ENCODE assay signal across 22 cellular contexts in genomic region chr10:97708167-97708566, GRCh38. TPM values are rescaled to one million over a fixed set of nuclear protein-coding genes. Genes with fewer than 3 reads are reported as not detected.
A peak's percentile ranks its signal among the peaks of the same experiment; 100 is the strongest.
DNase-seq lines count a peak whose midpoint lies in the region; ATAC-seq and TF ChIP-seq lines count a peak whose summit lies in the region.
"Had no signal": no experiment of that assay in that cellular context is flagged by ENCODE, and none has a peak within 500 bp of the region (broad histone marks: within the 10 kb centered on the region; RNA-seq: fewer than 3 reads in every experiment).

No MANE protein-coding gene starts in this region.

- H3K4me1 ChIP-seq in mesenchymal stem cell (ENCODE audit: control insufficient read depth, insufficient read depth, low read depth, low read length) (peaks cover 9% of the 10 kb centered on the region), thoracic aorta (ENCODE audit: control insufficient read depth in 1 of 2, low read depth in 2 of 2) (peaks cover 33 to 53% of the 10 kb centered on the region in 2 donors)
- H3K4me1 ChIP-seq: SJCRH30 had no signal

- no peak for ATAC-seq in natural killer cell treated with Interleukin-12 subunit alpha and Interleukin-12 subunit beta and Interleukin-15 and Interleukin-18, amount 100 ng/mL, for 72 hours
- ATAC-seq in natural killer cell (no peak), thoracic aorta (ENCODE audit: insufficient number of reproducible peaks, low FRiP score, low read depth) (no peak)
- ATAC-seq: CD8-positive, alpha-beta T cell; HCT116 had no signal

- no peak overlapping the region for H4K91ac ChIP-seq in mesenchymal stem cell (ENCODE audit: low read length)

- peak; percentile 20 for DNase-seq in natural killer cell treated with Interleukin-12 subunit alpha and Interleukin-12 subunit beta and Interleukin-15 and Interleukin-18, amount 100 ng/mL, for 72 hours (ENCODE audit: low spot score)
- DNase-seq in natural killer cell = no peak
- DNase-seq in mesenchymal stem cell = no peak
- DNase-seq in thoracic aorta (ENCODE audit: low spot score) = no peak
- DNase-seq in MG63 = no peak
- no peak for DNase-seq in nucleus accumbens (lab: John Stamatoyannopoulos, UW)
- DNase-seq in NCI-H2107 (lab: John Stamatoyannopoulos, UW) = no peak
- DNase-seq: 8988T; C1 segment of cervical spinal cord; Calu3; CD8-positive, alpha-beta T cell; DMS153; GOT3; MV-4-11; NCI-H1105 treated with DMSO at 0.1 percent for 48 hours; NCI-H2081; NCI-H446 treated with DMSO at 0.1 percent for 48 hours; NCI-H526 treated with DMSO at 0.1 percent for 48 hours; OCI-M1; SJCRH30 had no signal

- no peak overlapping the region for H2BK5ac ChIP-seq in mesenchymal stem cell (ENCODE audit: low read depth, low read length, poor library complexity, severe bottlenecking)

- WGBS in mesenchymal stem cell = 98% methylated on average over 2 of the region's 2 CpGs

- peaks cover 3% of the 10 kb centered on the region for H3K79me1 ChIP-seq in mesenchymal stem cell (replicated peaks; ENCODE audit: low read length, poor library complexity, severe bottlenecking)

- no peak overlapping the region for H2BK120ac ChIP-seq in mesenchymal stem cell (ENCODE audit: low read depth, low read length)

- no peak overlapping the region for H3K4me3 Mint-ChIP-seq in natural killer cell treated with Interleukin-12 subunit alpha and Interleukin-12 subunit beta and Interleukin-15 and Interleukin-18, amount 100 ng/mL, for 72 hours
- no peak overlapping the region for H3K4me3 Mint-ChIP-seq in natural killer cell
- H3K4me3 Mint-ChIP-seq: CD8-positive, alpha-beta T cell had no signal

- TF ChIP-seq CTCF in natural killer cell (IDR thresholded peaks at IDR 0.05) = no peak
- TF ChIP-seq CTCF in thoracic aorta (IDR thresholded peaks at IDR 0.05) = no peak

- no peak overlapping the region for H3K14ac ChIP-seq in mesenchymal stem cell (ENCODE audit: low read length in 2 of 2)

- H3K27ac ChIP-seq in mesenchymal stem cell (ENCODE audit: low read length, poor library complexity, severe bottlenecking) (no peak overlapping the region), thoracic aorta (peak overlapping the region; percentile 78 to 94)
- H3K27ac ChIP-seq: KMS-11, SJCRH30 had no signal

- H3K9me3 ChIP-seq in mesenchymal stem cell (ENCODE audit: control insufficient read depth, low read length) (no peaks in the 10 kb centered on the region), thoracic aorta (no peaks in the 10 kb centered on the region), MG63 (no peaks in the 10 kb centered on the region)

- peaks cover 25 to 35% of the 10 kb centered on the region in 2 donors for H3K27me3 Mint-ChIP-seq in natural killer cell treated with Interleukin-12 subunit alpha and Interleukin-12 subunit beta and Interleukin-15 and Interleukin-18, amount 100 ng/mL, for 72 hours
- peaks cover 24 to 25% of the 10 kb centered on the region in 2 donors for H3K27me3 Mint-ChIP-seq in natural killer cell (ENCODE audit: low read depth in 2 of 2)

- no peak overlapping the region for H2BK15ac ChIP-seq in mesenchymal stem cell (ENCODE audit: low read depth, poor library complexity, severe bottlenecking)

- no peaks in the 10 kb centered on the region for H3K9me3 Mint-ChIP-seq in natural killer cell treated with Interleukin-12 subunit alpha and Interleukin-12 subunit beta and Interleukin-15 and Interleukin-18, amount 100 ng/mL, for 72 hours
- H3K9me3 Mint-ChIP-seq in natural killer cell = no peaks in the 10 kb centered on the region
- H3K9me3 Mint-ChIP-seq: CD8-positive, alpha-beta T cell had no signal

- no peak overlapping the region for H3K23ac ChIP-seq in mesenchymal stem cell (ENCODE audit: low read length in 2 of 2)

- H3K9ac ChIP-seq in mesenchymal stem cell (ENCODE audit: low read length) = no peak overlapping the region
- H3K9ac ChIP-seq: KMS-11 had no signal

- H3K27ac Mint-ChIP-seq in natural killer cell treated with Interleukin-12 subunit alpha and Interleukin-12 subunit beta and Interleukin-15 and Interleukin-18, amount 100 ng/mL, for 72 hours = no peak overlapping the region
- no peak overlapping the region for H3K27ac Mint-ChIP-seq in natural killer cell
- H3K27ac Mint-ChIP-seq: CD8-positive, alpha-beta T cell had no signal

- H2BK12ac ChIP-seq in mesenchymal stem cell (ENCODE audit: low read length in 2 of 2) = no peak overlapping the region

- H2AFZ ChIP-seq in mesenchymal stem cell (ENCODE audit: low read depth, low read length) = no peak overlapping the region

- intact Hi-C loops in natural killer cell (cut with micrococcal nuclease) = no loop called here

- H4K8ac ChIP-seq in mesenchymal stem cell (ENCODE audit: low read length) = no peak overlapping the region

- H3K18ac ChIP-seq in mesenchymal stem cell (ENCODE audit: low read depth in 1 of 2, low read length in 2 of 2) = no peak overlapping the region

- H3K36me3 ChIP-seq in mesenchymal stem cell (ENCODE audit: control insufficient read depth in 1 of 2, insufficient read depth in 2 of 2, low read depth in 1 of 2, low read length in 2 of 2) (no peaks in the 10 kb centered on the region), thoracic aorta (no peaks in the 10 kb centered on the region), MG63 (no peaks in the 10 kb centered on the region)
- H3K36me3 ChIP-seq: SJCRH30 had no signal

- no peak overlapping the region for H3K4ac ChIP-seq in mesenchymal stem cell (ENCODE audit: low read depth in 1 of 2, low read length in 2 of 2)

- H3K4me2 ChIP-seq in mesenchymal stem cell (ENCODE audit: low read length, poor library complexity, severe bottlenecking) = no peak overlapping the region
- H3K4me2 ChIP-seq: KMS-11 had no signal

- H3K4me1 Mint-ChIP-seq in natural killer cell treated with Interleukin-12 subunit alpha and Interleukin-12 subunit beta and Interleukin-15 and Interleukin-18, amount 100 ng/mL, for 72 hours (ENCODE audit: low read depth in 2 of 2) = peaks cover 9 to 10% of the 10 kb centered on the region in 2 donors
- peaks cover 6 to 13% of the 10 kb centered on the region in 2 donors for H3K4me1 Mint-ChIP-seq in natural killer cell

- H3K4me3 ChIP-seq in mesenchymal stem cell (ENCODE audit: insufficient read depth in 1 of 2, low read depth in 1 of 2, low read length in 2 of 2) (no peak overlapping the region), thoracic aorta (no peak overlapping the region), MG63 (no peak overlapping the region)
- H3K4me3 ChIP-seq: SJCRH30 had no signal

- H3K27me3 ChIP-seq in mesenchymal stem cell (ENCODE audit: control insufficient read depth in 1 of 2, insufficient read depth in 1 of 2, low read length in 2 of 2) = no peaks in the 10 kb centered on the region
- H3K27me3 ChIP-seq in thoracic aorta (replicated peaks; ENCODE audit: insufficient read depth) = no peaks in the 10 kb centered on the region
- H3K27me3 ChIP-seq in MG63 = no peaks in the 10 kb centered on the region
- H3K27me3 ChIP-seq: SJCRH30 had no signal

- H2AK5ac ChIP-seq in mesenchymal stem cell (ENCODE audit: low read length, severe bottlenecking) = peak overlapping the region; percentile 27

- H3K36me3 Mint-ChIP-seq in natural killer cell treated with Interleukin-12 subunit alpha and Interleukin-12 subunit beta and Interleukin-15 and Interleukin-18, amount 100 ng/mL, for 72 hours = no peaks in the 10 kb centered on the region
- no peaks in the 10 kb centered on the region for H3K36me3 Mint-ChIP-seq in natural killer cell
- H3K36me3 Mint-ChIP-seq: CD8-positive, alpha-beta T cell had no signal

RNA-seq across cellular contexts. Expression of gene MARVELD1, which starts 5.4 kb away (rescaled TPM):
- total RNA-seq in natural killer cell treated with Interleukin-12 subunit alpha and Interleukin-12 subunit beta and Interleukin-15 and Interleukin-18, amount 100 ng/mL, for 72 hours = under 1 TPM in 1 of 2 donors, not detected in 1; 0.75 TPM
- under 1 TPM; 0.40 to 0.84 (median 0.40) TPM for total RNA-seq in natural killer cell
- 67.9 TPM for polyA plus RNA-seq in mesenchymal stem cell (2013, experiment 1 of 2)
- polyA plus RNA-seq in mesenchymal stem cell (2013, experiment 2 of 2) = 69.0 TPM
- total RNA-seq in thoracic aorta = 10 to 100 TPM; 85.0 to 97.9 TPM
- 47.5 and 63.5 TPM in 2 replicates for total RNA-seq in MG63 (2014; rRNA removed; shearing (Covaris generic); ENCODE audit: low replicate concordance)

RNA-seq across cellular contexts. Expression of gene AVPI1, which starts 21.1 kb away (rescaled TPM):
- under 1 TPM; 0.45 to 0.89 TPM for total RNA-seq in natural killer cell treated with Interleukin-12 subunit alpha and Interleukin-12 subunit beta and Interleukin-15 and Interleukin-18, amount 100 ng/mL, for 72 hours
- total RNA-seq in natural killer cell (1 to 10 TPM; 6.1 to 8.4 (median 6.8) TPM), thoracic aorta (10 to 100 TPM in 1 of 2 donors, 1 to 10 TPM in 1; 9.5 to 25.6 TPM)
- 5.8 TPM for polyA plus RNA-seq in mesenchymal stem cell (2013, experiment 1 of 2)
- polyA plus RNA-seq in mesenchymal stem cell (2013, experiment 2 of 2) = 5.8 TPM
- total RNA-seq in MG63 (2014; rRNA removed; shearing (Covaris generic); ENCODE audit: low replicate concordance) = 14.2 and 20.0 TPM in 2 replicates

RNA-seq across cellular contexts. Expression of gene ZFYVE27, which starts 28.8 kb away (rescaled TPM):
- 10 to 100 TPM; 34.9 to 59.6 TPM for total RNA-seq in natural killer cell treated with Interleukin-12 subunit alpha and Interleukin-12 subunit beta and Interleukin-15 and Interleukin-18, amount 100 ng/mL, for 72 hours
- 10 to 100 TPM; 63.0 to 82.8 (median 76.4) TPM for total RNA-seq in natural killer cell
- polyA plus RNA-seq in mesenchymal stem cell (2013, experiment 1 of 2) = 9.1 TPM
- polyA plus RNA-seq in mesenchymal stem cell (2013, experiment 2 of 2) = 8.1 TPM
- total RNA-seq in thoracic aorta = 10 to 100 TPM; 24.8 to 25.5 TPM
- total RNA-seq in MG63 (2014; rRNA removed; shearing (Covaris generic); ENCODE audit: low replicate concordance) = 9.2 and 18.2 TPM in 2 replicates

Comparison
In these comparisons a context has a peak if more than half of its experiments do, and no peak if none do; other contexts are left out.
1. RNA of gene MARVELD1, which starts 5.4 kb away (total RNA-seq): 85.0 to 97.9 TPM in thoracic aorta and 47.5 to 63.5 TPM in MG63; 0.75 TPM in natural killer cell treated with Interleukin-12 subunit alpha and Interleukin-12 subunit beta and Interleukin-15 and Interleukin-18, amount 100 ng/mL, for 72 hours and 0.40 to 0.84 TPM in natural killer cell; every median in the first group is over 10 times any median in the second.